Comparison of ENCODE assay signal across 8 cellular contexts in genomic region chr1:148038462-148039333, GRCh38.
A peak's percentile ranks its signal among the peaks of the same experiment; 100 is the strongest.
DNase-seq lines count a peak whose midpoint lies in the region; ATAC-seq and TF ChIP-seq lines count a peak whose summit lies in the region.
"Not testable (repeated sequence)": the region's sequence is repeated elsewhere in the genome, so short reads cannot be mapped to it uniquely, and the experiment has no call there.

No MANE protein-coding gene starts in this region.

- peak; percentile 63 for DNase-seq in BJ (ENCODE audit: low read depth)
- DNase-seq in GM19238 (ENCODE audit: insufficient read length, low spot score): peak; percentile 3
- DNase-seq in NCI-H345 (lab: John Stamatoyannopoulos, UW): peak; percentile 15
- DNase-seq in cerebellum (ENCODE audit: low spot score): peak; percentile 56
- peak; percentile 94 for DNase-seq in kidney glomerular epithelial cell (lab: John Stamatoyannopoulos, UW)
- peak; percentile 17 to 19 for DNase-seq in stimulated activated CD4-positive, alpha-beta T cell treated with anti-CD3 and anti-CD28 coated beads, Interleukin-1b, Interleukin-23, amount 100 ng/mL, for 1 hour (ENCODE audit: low read depth in 2 of 2)

- not testable (repeated sequence) for H3K27me3 ChIP-seq in BJ (ENCODE audit: control insufficient read depth, insufficient read depth, low read length)

- CTCF ChIA-PET in BJ (lab: Yijun Ruan, JAX): not testable (repeated sequence)

- TF ChIP-seq CTCF in BJ (IDR thresholded peaks at IDR 0.05; ENCODE audit: insufficient read depth, low read depth, low read length): not testable (repeated sequence)

- not testable (repeated sequence) for H3K36me3 ChIP-seq in BJ (ENCODE audit: control insufficient read depth, insufficient read depth, low read length)

- POLR2A ChIA-PET in BJ (lab: Charles Lee): not testable (repeated sequence)

- ATAC-seq in HG03196 (IDR thresholded peaks at IDR 0.05; ENCODE audit: unreplicated experiment): peak; percentile 78
- peak; percentile 78 to 88 for ATAC-seq in activated CD4-positive, CD25-positive, alpha-beta regulatory T cell treated with anti-CD3 and anti-CD28 coated beads, Interleukin-2, amount 50 U/mL, for 24 hours

- peak overlapping the region; percentile 34 for H3K4me3 ChIP-seq in BJ (ENCODE audit: low read depth, low read length)

Comparison
In these comparisons a context has a peak if more than half of its experiments do, and no peak if none do; other contexts are left out.
1. Peak in every context shown above with its lines: DNase-seq, ATAC-seq and H3K4me3 ChIP-seq.
2. DNase-seq: peak in every context shown above with its lines; median percentile 94 in kidney glomerular epithelial cell; 63 in BJ; 56 in cerebellum; 18 in stimulated activated CD4-positive, alpha-beta T cell treated with anti-CD3 and anti-CD28 coated beads, Interleukin-1b, Interleukin-23, amount 100 ng/mL, for 1 hour; 15 in NCI-H345; 3 in GM19238.